9 cellular contexts compared by ENCODE assay signal in genomic region chr13:49421391-49421790, GRCh38. TPM values are rescaled to one million over a fixed set of nuclear protein-coding genes. Genes with fewer than 3 reads are reported as not detected.
DNase-seq lines count a peak whose midpoint lies in the region; ATAC-seq and TF ChIP-seq lines count a peak whose summit lies in the region.
"Had no signal": no experiment of that assay in that cellular context is flagged by ENCODE, and none has a peak within 500 bp of the region (broad histone marks: within the 10 kb centered on the region; RNA-seq: fewer than 3 reads in every experiment).

No MANE protein-coding gene starts in this region.

- peaks cover 12% of the 10 kb centered on the region for H3K27me3 ChIP-seq in GM23338 (ENCODE audit: insufficient read depth)
- H3K27me3 ChIP-seq in endodermal cell (ENCODE audit: control insufficient read depth, insufficient read depth, low read length, poor library complexity, severe bottlenecking) = peaks cover 7% of the 10 kb centered on the region
- H3K27me3 ChIP-seq in tibial artery = no peaks in the 10 kb centered on the region

- H3K9me3 ChIP-seq in endodermal cell (ENCODE audit: control insufficient read depth, low read length) (no peaks in the 10 kb centered on the region), tibial artery (no peaks in the 10 kb centered on the region)

- ATAC-seq in GM23338 (peak; percentile 100), GM21526 (IDR thresholded peaks at IDR 0.05; ENCODE audit: low FRiP score, unreplicated experiment) (no peak), HG03442 (IDR thresholded peaks at IDR 0.05; ENCODE audit: unreplicated experiment) (no peak)

- H3K9me2 ChIP-seq in GM23338 (ENCODE audit: insufficient read depth) = no peaks in the 10 kb centered on the region

- intact Hi-C loops in tibial artery (cut with DNase I; ENCODE audit: low total_unique reads) = no loop called here

- H3K27ac ChIP-seq in GM23338 (ENCODE audit: low read depth) = no peak overlapping the region
- H3K27ac ChIP-seq in endodermal cell (ENCODE audit: low read depth, low read length) = no peak overlapping the region
- no peak overlapping the region for H3K27ac ChIP-seq in tibial artery

- H2AFZ ChIP-seq in GM23338 = 0 out of 2 replicates have a peak overlapping the region, but pooled peaks have one; percentile 67

- no peak overlapping the region for H3K4me2 ChIP-seq in GM23338

- H3K4me1 Mint-ChIP-seq in GM23338 (peaks cover 3% of the 10 kb centered on the region; the same call in 2 of the 3 replicates), endodermal cell (peaks cover 4% of the 10 kb centered on the region), glutamatergic neuron (ENCODE audit: low read depth, unreplicated experiment) (peaks cover 2% of the 10 kb centered on the region)
- H3K4me1 Mint-ChIP-seq: IgD-negative memory B cell had no signal

- H3F3A ChIP-seq in GM23338 (replicated peaks; ENCODE audit: low read depth) = no peaks in the 10 kb centered on the region

- no peaks in the 10 kb centered on the region for H3K79me2 ChIP-seq in GM23338 (replicated peaks; ENCODE audit: insufficient read depth)

- no peaks in the 10 kb centered on the region for H3K36me3 ChIP-seq in GM23338 (ENCODE audit: insufficient read depth)
- H3K36me3 ChIP-seq in endodermal cell (ENCODE audit: control insufficient read depth, insufficient read depth, low read length) = no peaks in the 10 kb centered on the region
- H3K36me3 ChIP-seq in tibial artery = no peaks in the 10 kb centered on the region

- H3K9ac ChIP-seq in endodermal cell (ENCODE audit: extremely low read depth, low read length, poor library complexity, severe bottlenecking) = no peak overlapping the region

- no peaks in the 10 kb centered on the region for H3K4me1 ChIP-seq in GM23338 (ENCODE audit: insufficient read depth)
- no peaks in the 10 kb centered on the region for H3K4me1 ChIP-seq in endodermal cell (ENCODE audit: control insufficient read depth, insufficient read depth, low read length)
- no peaks in the 10 kb centered on the region for H3K4me1 ChIP-seq in tibial artery

- H3K4me3 Mint-ChIP-seq in GM23338 = no peak overlapping the region
- H3K4me3 Mint-ChIP-seq in endodermal cell = no peak overlapping the region
- no peak overlapping the region for H3K4me3 Mint-ChIP-seq in glutamatergic neuron (ENCODE audit: unreplicated experiment)
- H3K4me3 Mint-ChIP-seq: IgD-negative memory B cell had no signal

- TF ChIP-seq CTCF in GM10266 (IDR thresholded peaks at IDR 0.05; ENCODE audit: control insufficient read depth, insufficient read depth, low read depth, missing control alignments) = peak; percentile 58
- TF ChIP-seq CTCF in GM23338 (conservative IDR thresholded peaks at IDR 0.05; ENCODE audit: low read depth in 2 of 2) = peak; percentile 56 to 86
- peak; percentile 77 for TF ChIP-seq CTCF in endodermal cell (conservative IDR thresholded peaks at IDR 0.05)
- TF ChIP-seq CTCF in tibial artery (IDR thresholded peaks at IDR 0.05) = no peak
- TF ChIP-seq CTCF in glutamatergic neuron (IDR thresholded peaks at IDR 0.05; ENCODE audit: partially characterized antibody, unreplicated experiment) = no peak

- no peaks in the 10 kb centered on the region for H4K20me1 ChIP-seq in GM23338 (replicated peaks; ENCODE audit: insufficient read depth)

- H3K36me3 Mint-ChIP-seq in GM23338 (ENCODE audit: low read depth) = no peaks in the 10 kb centered on the region
- no peaks in the 10 kb centered on the region for H3K36me3 Mint-ChIP-seq in endodermal cell (ENCODE audit: low read depth)
- no peaks in the 10 kb centered on the region for H3K36me3 Mint-ChIP-seq in glutamatergic neuron (ENCODE audit: unreplicated experiment)

- H3K27me3 Mint-ChIP-seq in GM23338 (ENCODE audit: insufficient read depth, low read depth, poor library complexity) (peaks cover 11% of the 10 kb centered on the region), endodermal cell (ENCODE audit: insufficient read depth) (no peaks in the 10 kb centered on the region), glutamatergic neuron (ENCODE audit: unreplicated experiment) (peaks cover 2% of the 10 kb centered on the region)
- H3K27me3 Mint-ChIP-seq: IgD-negative memory B cell had no signal

- no peak overlapping the region for H3K27ac Mint-ChIP-seq in GM23338
- H3K27ac Mint-ChIP-seq in endodermal cell = no peak overlapping the region
- no peak overlapping the region for H3K27ac Mint-ChIP-seq in glutamatergic neuron (ENCODE audit: unreplicated experiment)
- H3K27ac Mint-ChIP-seq: IgD-negative memory B cell had no signal

- H3K4me3 ChIP-seq in GM23338 (no peak overlapping the region), endodermal cell (ENCODE audit: low read length) (no peak overlapping the region), tibial artery (no peak overlapping the region)

- 84 to 85% methylated on average over 3 of the region's 3 CpGs for WGBS in endodermal cell (ENCODE audit: insufficient coverage in 1 of 2, insufficient read length in 1 of 2), 2 experiments

- peak; percentile 28 for DNase-seq in GM10266 (ENCODE audit: extremely low spot score)
- DNase-seq in GM23338 (ENCODE audit: low spot score) = peak; percentile 74
- peak; percentile 37 for DNase-seq in NCI-H82 treated with DMSO at 0.1 percent for 48 hours (lab: John Stamatoyannopoulos, UW; ENCODE audit: unreplicated experiment)
- DNase-seq in endodermal cell = peak; percentile 83
- DNase-seq in tibial artery = no peak
- DNase-seq in glutamatergic neuron = no peak

- no peaks in the 10 kb centered on the region for H3K9me3 Mint-ChIP-seq in GM23338
- H3K9me3 Mint-ChIP-seq in endodermal cell = no peaks in the 10 kb centered on the region
- H3K9me3 Mint-ChIP-seq in glutamatergic neuron (ENCODE audit: unreplicated experiment) = no peaks in the 10 kb centered on the region
- H3K9me3 Mint-ChIP-seq: IgD-negative memory B cell had no signal

TF ChIP-seq in GM23338, 12 proteins besides CTCF, POLR2A, EP300 and RAD21 (continues in another document):
- TF ChIP-seq EZH2 (IDR thresholded peaks at IDR 0.05; ENCODE audit: low read depth, unreplicated experiment) (no peak), ZNF114 (CRISPR knock-in tag; IDR thresholded peaks at IDR 0.05) (no peak), JUNB (IDR thresholded peaks at IDR 0.05; ENCODE audit: unreplicated experiment) (no peak), EZH2phosphoT487 (IDR thresholded peaks at IDR 0.05; ENCODE audit: unreplicated experiment) (no peak), ZNF331 (CRISPR knock-in tag; IDR thresholded peaks at IDR 0.05; ENCODE audit: low read depth) (no peak), NANOG (IDR thresholded peaks at IDR 0.05; ENCODE audit: borderline replicate concordance) (no peak), STAT1 (IDR thresholded peaks at IDR 0.05; ENCODE audit: unreplicated experiment) (no peak), CREB1 (CRISPR knock-in tag; IDR thresholded peaks at IDR 0.05; ENCODE audit: low read depth) (no peak), REST (IDR thresholded peaks at IDR 0.05; ENCODE audit: unreplicated experiment) (no peak), ETS1 (IDR thresholded peaks at IDR 0.05) (no peak), POLR2AphosphoS5 (IDR thresholded peaks at IDR 0.05; ENCODE audit: low read depth) (no peak)

RNA-seq across cellular contexts. Expression of gene CAB39L, which starts 22.5 kb away (rescaled TPM):
- total RNA-seq in GM23338 (2014; rRNA removed; shearing (Covaris generic)) = 4.4 and 5.9 TPM in 2 replicates
- polyA plus RNA-seq in GM23338 (2016; fragmentation: Nextera tagmentation; extraction: Ambion mirVana) = 2.5 and 3.3 TPM in 2 replicates
- total RNA-seq in endodermal cell (1 to 10 TPM; 5.3 to 8.6 TPM), glutamatergic neuron (ENCODE audit: unreplicated experiment) (7.7 TPM)
- 10.3 TPM for polyA plus RNA-seq in endodermal cell (2013, experiment 1 of 2)
- polyA plus RNA-seq in endodermal cell (2013, experiment 2 of 2) = 11.5 TPM

RNA-seq across cellular contexts. Expression of gene SETDB2, which starts 22.7 kb away (rescaled TPM):
- total RNA-seq in GM23338 (2014; rRNA removed; shearing (Covaris generic)) = 5.8 and 6.3 TPM in 2 replicates
- polyA plus RNA-seq in GM23338 (2016; fragmentation: Nextera tagmentation; extraction: Ambion mirVana) = 1.6 and 4.6 TPM in 2 replicates
- total RNA-seq in endodermal cell = 1 to 10 TPM; 7.8 to 9.5 TPM
- 7.6 TPM for polyA plus RNA-seq in endodermal cell (2013, experiment 1 of 2)
- 7.0 TPM for polyA plus RNA-seq in endodermal cell (2013, experiment 2 of 2)
- 7.7 TPM for total RNA-seq in glutamatergic neuron (ENCODE audit: unreplicated experiment)

Comparison
In these comparisons a context has a peak if more than half of its experiments do, and no peak if none do; other contexts are left out.
1. DNase-seq: peak in GM10266 (single experiment), GM23338 (single experiment), NCI-H82 treated with DMSO at 0.1 percent for 48 hours (single experiment) and endodermal cell (single experiment); none in tibial artery (0 of 2) and glutamatergic neuron (single experiment).
2. CTCF ChIP-seq: peak in GM10266 (single experiment), GM23338 (2 of 2) and endodermal cell (single experiment); none in tibial artery (0 of 2) and glutamatergic neuron (single experiment).